Comparison of ENCODE assay signal across 13 cellular contexts in genomic region chr6:112016335-112016734, GRCh38. TPM values are rescaled to one million over a fixed set of nuclear protein-coding genes. Genes with fewer than 3 reads are reported as not detected.
A peak's percentile ranks its signal among the peaks of the same experiment; 100 is the strongest.
DNase-seq lines count a peak whose midpoint lies in the region; ATAC-seq and TF ChIP-seq lines count a peak whose summit lies in the region.
"Had no signal": no experiment of that assay in that cellular context is flagged by ENCODE, and none has a peak within 500 bp of the region (broad histone marks: within the 10 kb centered on the region; RNA-seq: fewer than 3 reads in every experiment).

No MANE protein-coding gene starts in this region.

- H3K4me3 Mint-ChIP-seq in T-helper 1 cell treated with Interleukin-12 subunit alpha and Interleukin-12 subunit beta and Interleukin-4 antibody, amounts not matched to agents 30 μg/mL and 1 μg/mL, for 36 hours = peak overlapping the region; percentile 27
- peak overlapping the region; percentile 62 for H3K4me3 Mint-ChIP-seq in activated T-cell treated with anti-CD3 and anti-CD28 coated beads, Interleukin-2, amount 50 U/mL, for 72 hours

- no peaks in the 10 kb centered on the region for H3K9me3 ChIP-seq in right atrium auricular region
- H3K9me3 ChIP-seq in MG63 = no peaks in the 10 kb centered on the region
- H3K9me3 ChIP-seq: thyroid gland had no signal

- peaks cover 0 to 36% of the 10 kb centered on the region in 2 donors for H3K4me1 ChIP-seq in right atrium auricular region

- no peaks in the 10 kb centered on the region for H3K27me3 ChIP-seq in right atrium auricular region
- H3K27me3 ChIP-seq in MG63 = no peaks in the 10 kb centered on the region
- H3K27me3 ChIP-seq: thyroid gland had no signal

- H3K27ac ChIP-seq in right atrium auricular region = peak overlapping the region; percentile 10 to 77
- H3K27ac ChIP-seq: 22Rv1 had no signal

- no peaks in the 10 kb centered on the region for H3K27me3 Mint-ChIP-seq in T-helper 1 cell treated with Interleukin-12 subunit alpha and Interleukin-12 subunit beta and Interleukin-4 antibody, amounts not matched to agents 30 μg/mL and 1 μg/mL, for 36 hours (ENCODE audit: low read depth)
- no peaks in the 10 kb centered on the region for H3K27me3 Mint-ChIP-seq in activated T-cell treated with anti-CD3 and anti-CD28 coated beads, Interleukin-2, amount 50 U/mL, for 72 hours (ENCODE audit: low read depth)

- no peak overlapping the region for H3K4me3 ChIP-seq in right atrium auricular region
- H3K4me3 ChIP-seq in MG63 = no peak overlapping the region
- H3K4me3 ChIP-seq: thyroid gland had no signal

- peaks cover 28% of the 10 kb centered on the region for H3K4me1 Mint-ChIP-seq in T-helper 1 cell treated with Interleukin-12 subunit alpha and Interleukin-12 subunit beta and Interleukin-4 antibody, amounts not matched to agents 30 μg/mL and 1 μg/mL, for 36 hours (ENCODE audit: low read depth)
- H3K4me1 Mint-ChIP-seq in activated T-cell treated with anti-CD3 and anti-CD28 coated beads, Interleukin-2, amount 50 U/mL, for 72 hours (ENCODE audit: low read depth) = peaks cover 76% of the 10 kb centered on the region

- no peaks in the 10 kb centered on the region for H3K36me3 Mint-ChIP-seq in T-helper 1 cell treated with Interleukin-12 subunit alpha and Interleukin-12 subunit beta and Interleukin-4 antibody, amounts not matched to agents 30 μg/mL and 1 μg/mL, for 36 hours (ENCODE audit: low read depth)
- no peaks in the 10 kb centered on the region for H3K36me3 Mint-ChIP-seq in activated T-cell treated with anti-CD3 and anti-CD28 coated beads, Interleukin-2, amount 50 U/mL, for 72 hours (ENCODE audit: insufficient read depth in 2 of 2)

- ATAC-seq in activated T-cell treated with anti-CD3 and anti-CD28 coated beads, Interleukin-2, amount 50 U/mL, for 72 hours (replicated peaks in 1 of 2) = peak; percentile 74 to 79

- peak overlapping the region; percentile 66 for H3K27ac Mint-ChIP-seq in T-helper 1 cell treated with Interleukin-12 subunit alpha and Interleukin-12 subunit beta and Interleukin-4 antibody, amounts not matched to agents 30 μg/mL and 1 μg/mL, for 36 hours
- peak overlapping the region; percentile 43 for H3K27ac Mint-ChIP-seq in activated T-cell treated with anti-CD3 and anti-CD28 coated beads, Interleukin-2, amount 50 U/mL, for 72 hours

- H3K36me3 ChIP-seq in right atrium auricular region (no peaks in the 10 kb centered on the region), MG63 (no peaks in the 10 kb centered on the region)
- H3K36me3 ChIP-seq: thyroid gland had no signal

- TF ChIP-seq CTCF in right atrium auricular region (IDR thresholded peaks at IDR 0.05) = no peak

- DNase-seq in T-helper 1 cell = no peak
- DNase-seq in activated T-cell treated with anti-CD3 and anti-CD28 coated beads, Interleukin-2, amount 50 U/mL, for 72 hours = peak; percentile 65 to 73
- no peak for DNase-seq in right atrium auricular region (ENCODE audit: low spot score)
- DNase-seq in stimulated activated CD8-positive, alpha-beta memory T cell treated with anti-CD3 and anti-CD28 coated beads, Interleukin-4, amount 100 ng/mL, for 48 hours = peak; percentile 76
- DNase-seq in NCI-H2107 treated with DMSO at 0.1 percent for 48 hours (lab: John Stamatoyannopoulos, UW; ENCODE audit: unreplicated experiment) = no peak
- DNase-seq in MG63 = no peak
- no peak for DNase-seq in NCI-H345 (lab: John Stamatoyannopoulos, UW)
- DNase-seq: kidney, thyroid gland had no signal

- no peaks in the 10 kb centered on the region for H3K9me3 Mint-ChIP-seq in T-helper 1 cell treated with Interleukin-12 subunit alpha and Interleukin-12 subunit beta and Interleukin-4 antibody, amounts not matched to agents 30 μg/mL and 1 μg/mL, for 36 hours
- H3K9me3 Mint-ChIP-seq in activated T-cell treated with anti-CD3 and anti-CD28 coated beads, Interleukin-2, amount 50 U/mL, for 72 hours = no peaks in the 10 kb centered on the region

RNA-seq across cellular contexts. Expression of gene CCN6, which starts 37.6 kb away (rescaled TPM):
- under 1 TPM; 0.25 to 0.74 TPM for total RNA-seq in activated T-cell treated with anti-CD3 and anti-CD28 coated beads, Interleukin-2, amount 50 U/mL, for 72 hours
- total RNA-seq in right atrium auricular region = not detected
- not detected in 2 replicates for total RNA-seq in MG63 (2014; rRNA removed; shearing (Covaris generic); ENCODE audit: low replicate concordance)
- total RNA-seq: OCI-LY7, pulmonary artery endothelial cell had no signal

Comparison
In these comparisons a context has a peak if more than half of its experiments do, and no peak if none do; other contexts are left out.
1. DNase-seq: peak in activated T-cell treated with anti-CD3 and anti-CD28 coated beads, Interleukin-2, amount 50 U/mL, for 72 hours (2 of 2) and stimulated activated CD8-positive, alpha-beta memory T cell treated with anti-CD3 and anti-CD28 coated beads, Interleukin-4, amount 100 ng/mL, for 48 hours (single experiment); none in T-helper 1 cell (0 of 5), right atrium auricular region (single experiment), NCI-H2107 treated with DMSO at 0.1 percent for 48 hours (single experiment), MG63 (single experiment) and NCI-H345 (single experiment).